16 cellular contexts compared by ENCODE assay signal in the genomic region with DNA sequence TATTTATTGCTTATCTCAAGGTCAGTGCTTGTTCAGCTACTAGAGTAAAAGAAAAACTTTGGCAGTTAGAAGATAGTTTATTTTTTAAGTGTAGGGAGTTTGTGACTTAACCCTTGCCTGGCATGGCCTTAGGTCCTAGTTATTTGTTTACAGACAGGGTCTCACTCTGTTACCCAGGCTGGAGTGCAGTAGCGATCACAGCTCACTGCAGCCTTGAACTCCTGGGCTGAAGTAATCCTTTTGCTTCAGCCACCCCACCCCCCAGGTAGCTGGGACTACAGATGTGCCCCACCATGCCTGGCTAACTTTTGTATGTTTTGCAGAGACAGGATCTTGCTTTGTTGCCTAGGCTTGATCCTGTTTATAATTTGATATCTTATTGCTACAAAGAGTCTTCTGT. TPM values are rescaled to one million over a fixed set of nuclear protein-coding genes. Genes with fewer than 3 reads are reported as not detected.
DNase-seq lines count a peak whose midpoint lies in the region; ATAC-seq and TF ChIP-seq lines count a peak whose summit lies in the region.
"Had no signal": no experiment of that assay in that cellular context is flagged by ENCODE, and none has a peak within 500 bp of the region (broad histone marks: within the 10 kb centered on the region; RNA-seq: fewer than 3 reads in every experiment).

No MANE protein-coding gene starts in this region.

- TF ChIP-seq CTCF in SK-N-SH (IDR thresholded peaks at IDR 0.05) (no peak), RWPE1 (conservative IDR thresholded peaks at IDR 0.05; ENCODE audit: low read depth) (no peak), fibroblast of lung (conservative IDR thresholded peaks at IDR 0.05 in 1 of 2, IDR thresholded peaks at IDR 0.05 in 1 of 2; ENCODE audit: low read depth in 1 of 2, low read length in 2 of 2) (no peak), type B pancreatic cell (conservative IDR thresholded peaks at IDR 0.05) (no peak)

- peaks cover 22% of the 10 kb centered on the region for H3K4me1 Mint-ChIP-seq in type B pancreatic cell (ENCODE audit: unreplicated experiment)

- H2AFZ ChIP-seq in SK-N-SH (ENCODE audit: low read depth) (peak overlapping the region; percentile 14; the same call in 1 of the 2 replicates), fibroblast of lung (ENCODE audit: low read length) (peak overlapping the region; percentile 24)

- peak overlapping the region; percentile 87 to 94; a peak in 3 of 4 replicates for H3K27ac ChIP-seq in SK-N-SH (ENCODE audit: low read depth in 2 of 2, low read length in 1 of 2)
- peak overlapping the region; percentile 47; the same call in 1 of the 2 replicates for H3K27ac ChIP-seq in RWPE1
- H3K27ac ChIP-seq in fibroblast of lung (ENCODE audit: insufficient read depth, low read length), result peak overlapping the region; percentile 81
- H3K27ac ChIP-seq: colonic mucosa, prostate gland, SJCRH30 had no signal

- TF ChIP-seq RAD21 in SK-N-SH (IDR thresholded peaks at IDR 0.05; ENCODE audit: low read length), result no peak

- H3K36me3 ChIP-seq in SK-N-SH (replicated peaks in 1 of 2; ENCODE audit: control insufficient read depth in 1 of 2, insufficient read depth in 2 of 2, low read length in 1 of 2) (peaks cover 14 to 29% of the 10 kb centered on the region in 2 experiments), fibroblast of lung (ENCODE audit: control insufficient read depth, insufficient read depth, low read length) (no peaks in the 10 kb centered on the region)
- H3K36me3 ChIP-seq: colonic mucosa, prostate gland had no signal

- H3K79me2 ChIP-seq in SK-N-SH (ENCODE audit: insufficient read depth) (peaks cover 91% of the 10 kb centered on the region), fibroblast of lung (ENCODE audit: control insufficient read depth, insufficient read depth, low read length) (peaks cover 84% of the 10 kb centered on the region)

- H3K27me3 ChIP-seq in SK-N-SH (ENCODE audit: insufficient read depth) (no peaks in the 10 kb centered on the region), fibroblast of lung (ENCODE audit: control insufficient read depth, insufficient read depth, low read length) (no peaks in the 10 kb centered on the region)
- H3K27me3 ChIP-seq: colonic mucosa, SJCRH30 had no signal

- no peaks in the 10 kb centered on the region for H3K9me3 Mint-ChIP-seq in type B pancreatic cell

- DNase-seq in SK-N-SH (no peak), RWPE1 (ENCODE audit: low spot score) (no peak), fibroblast of lung (ENCODE audit: low read depth in 2 of 2) (no peak), type B pancreatic cell (ENCODE audit: extremely low spot score, unreplicated experiment) (no peak), SKM-1 treated with dmso at 0.1 percent for 144 hours (lab: John Stamatoyannopoulos, UW; ENCODE audit: unreplicated experiment) (no peak)
- no peak for DNase-seq in activated CD4-positive, alpha-beta T cell treated with anti-CD3 and anti-CD28 coated beads, Interleukin-2, amount 50 U/mL, for 1 hour
- DNase-seq: activated CD8-positive, alpha-beta memory T cell treated with anti-CD3 and anti-CD28 coated beads for 24 hours; amygdala; colonic mucosa; erythroblast; left cardiac atrium; SJCRH30 had no signal

- CTCF ChIA-PET in SK-N-SH (lab: Yijun Ruan, JAX), result interaction anchor here (1.7 to 2.7 kb wide), 3 partner anchors 48 to 477 kb away, joined by 3 to 9 read pairs (median 6); no protein-coding TSS in a partner anchor
- CTCF ChIA-PET in RWPE1 (lab: Yijun Ruan, JAX), result no interaction called here

- H3K9me3 ChIP-seq in SK-N-SH (no peaks in the 10 kb centered on the region), fibroblast of lung (ENCODE audit: control insufficient read depth, insufficient read depth, low read depth, low read length) (no peaks in the 10 kb centered on the region)
- H3K9me3 ChIP-seq: colonic mucosa, prostate gland had no signal

- H3F3A ChIP-seq in SK-N-SH (replicated peaks; ENCODE audit: insufficient read depth), result peaks cover 25% of the 10 kb centered on the region

- peak overlapping the region; percentile 15 for H3K4me3 Mint-ChIP-seq in type B pancreatic cell

- no peaks in the 10 kb centered on the region for H3K27me3 Mint-ChIP-seq in type B pancreatic cell

- TF ChIP-seq EP300 in SK-N-SH (IDR thresholded peaks at IDR 0.05; ENCODE audit: borderline replicate concordance in 1 of 2, low read depth in 1 of 2, low read length in 1 of 2), result no peak

- 83% methylated on average over 1 of the region's 1 CpG for WGBS in SK-N-SH (ENCODE audit: low lambda C conversion rate)

- H3K9ac ChIP-seq in SK-N-SH (peak overlapping the region; percentile 19; the same call in 1 of the 2 replicates), fibroblast of lung (ENCODE audit: insufficient read depth, low read length) (no peak overlapping the region)

- no peak for ATAC-seq in SK-N-SH treated with all-trans-retinoic acid at 6 μM for 48 hours
- ATAC-seq in HG02759 (IDR thresholded peaks at IDR 0.05; ENCODE audit: unreplicated experiment), result no peak
- ATAC-seq: left cardiac atrium had no signal

- peak overlapping the region; percentile 23 for H3K27ac Mint-ChIP-seq in type B pancreatic cell
- H3K27ac Mint-ChIP-seq: activated T-helper 2 cell treated with anti-CD3 and anti-CD28 coated beads, Interferon-gamma antibody, Interleukin-2, Interleukin-4, amounts not matched to agents 10 μg/mL and 5 μg/mL and 100 μg/mL, durations not matched to agents 14 hours and 24 hours and 36 hours had no signal

- POLR2A ChIA-PET in SK-N-SH (lab: Yijun Ruan, JAX), result no interaction called here
- POLR2A ChIA-PET in RWPE1 (lab: Yijun Ruan, JAX; ENCODE audit: low non-redundant PET), result no interaction called here

- H3K4me1 ChIP-seq in SK-N-SH (ENCODE audit: control insufficient read depth in 1 of 2, insufficient read depth in 2 of 2, low read depth in 1 of 2, low read length in 1 of 2) (peaks cover 23 to 25% of the 10 kb centered on the region in 2 experiments), fibroblast of lung (ENCODE audit: control insufficient read depth, extremely low read depth, insufficient read depth, low read length) (peaks cover 13% of the 10 kb centered on the region)
- H3K4me1 ChIP-seq: colonic mucosa, prostate gland had no signal

- H3K9me2 ChIP-seq in SK-N-SH, result no peaks in the 10 kb centered on the region

- H4K20me1 ChIP-seq in SK-N-SH (ENCODE audit: insufficient read depth), result peaks cover 22% of the 10 kb centered on the region; the same call in 1 of the 2 replicates
- no peaks in the 10 kb centered on the region for H4K20me1 ChIP-seq in fibroblast of lung (ENCODE audit: control insufficient read depth, extremely low read depth, insufficient read depth, low read length)

- H3K4me3 ChIP-seq in SK-N-SH (ENCODE audit: low read depth in 2 of 2, low read length in 1 of 2) (no peak overlapping the region), fibroblast of lung (replicated peaks in 1 of 4; ENCODE audit: control extremely low read depth in 1 of 4, insufficient read depth in 1 of 4, low read depth in 3 of 4, low read length in 4 of 4) (peak overlapping the region in 1 of 4 experiments; percentile 9)
- H3K4me3 ChIP-seq: colonic mucosa, prostate gland, SJCRH30 had no signal

- H3K4me2 ChIP-seq in SK-N-SH (peak overlapping the region; percentile 97), fibroblast of lung (ENCODE audit: extremely low read depth, insufficient read depth, low read length) (peak overlapping the region; percentile 70)

- peaks cover 15% of the 10 kb centered on the region for H3K36me3 Mint-ChIP-seq in type B pancreatic cell

TF ChIP-seq in SK-N-SH, 30 proteins besides CTCF, POLR2A, EP300 and RAD21 (continues in another document):
- no peak for TF ChIP-seq SMC3 (IDR thresholded peaks at IDR 0.05; ENCODE audit: low read depth, low read length)

TF ChIP-seq in SK-N-SH treated with all-trans-retinoic acid at 6 μM for 48 hours, 23 proteins besides CTCF, POLR2A, EP300 and RAD21 (continues in another document):
- TF ChIP-seq, protein P1, sequence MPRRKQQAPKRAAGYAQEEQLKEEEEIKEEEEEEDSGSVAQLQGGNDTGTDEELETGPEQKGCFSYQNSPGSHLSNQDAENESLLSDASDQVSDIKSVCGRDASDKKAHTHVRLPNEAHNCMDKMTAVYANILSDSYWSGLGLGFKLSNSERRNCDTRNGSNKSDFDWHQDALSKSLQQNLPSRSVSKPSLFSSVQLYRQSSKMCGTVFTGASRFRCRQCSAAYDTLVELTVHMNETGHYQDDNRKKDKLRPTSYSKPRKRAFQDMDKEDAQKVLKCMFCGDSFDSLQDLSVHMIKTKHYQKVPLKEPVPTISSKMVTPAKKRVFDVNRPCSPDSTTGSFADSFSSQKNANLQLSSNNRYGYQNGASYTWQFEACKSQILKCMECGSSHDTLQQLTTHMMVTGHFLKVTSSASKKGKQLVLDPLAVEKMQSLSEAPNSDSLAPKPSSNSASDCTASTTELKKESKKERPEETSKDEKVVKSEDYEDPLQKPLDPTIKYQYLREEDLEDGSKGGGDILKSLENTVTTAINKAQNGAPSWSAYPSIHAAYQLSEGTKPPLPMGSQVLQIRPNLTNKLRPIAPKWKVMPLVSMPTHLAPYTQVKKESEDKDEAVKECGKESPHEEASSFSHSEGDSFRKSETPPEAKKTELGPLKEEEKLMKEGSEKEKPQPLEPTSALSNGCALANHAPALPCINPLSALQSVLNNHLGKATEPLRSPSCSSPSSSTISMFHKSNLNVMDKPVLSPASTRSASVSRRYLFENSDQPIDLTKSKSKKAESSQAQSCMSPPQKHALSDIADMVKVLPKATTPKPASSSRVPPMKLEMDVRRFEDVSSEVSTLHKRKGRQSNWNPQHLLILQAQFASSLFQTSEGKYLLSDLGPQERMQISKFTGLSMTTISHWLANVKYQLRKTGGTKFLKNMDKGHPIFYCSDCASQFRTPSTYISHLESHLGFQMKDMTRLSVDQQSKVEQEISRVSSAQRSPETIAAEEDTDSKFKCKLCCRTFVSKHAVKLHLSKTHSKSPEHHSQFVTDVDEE (CRISPR knock-in tag; IDR thresholded peaks at IDR 0.05), result no peak
- no peak for TF ChIP-seq TOX (CRISPR knock-in tag; IDR thresholded peaks at IDR 0.05; ENCODE audit: borderline replicate concordance)
- TF ChIP-seq ISL1 (CRISPR knock-in tag; IDR thresholded peaks at IDR 0.05), result no peak
- no peak for TF ChIP-seq PPARA (CRISPR knock-in tag; IDR thresholded peaks at IDR 0.05; ENCODE audit: borderline replicate concordance)

RNA-seq across cellular contexts. Expression of gene ANLN, which starts 4.2 kb away (rescaled TPM):
- polyA plus RNA-seq in SK-N-SH (2012; rRNA removed), result 17.1 and 21.2 TPM in 2 replicates
- polyA plus RNA-seq in SK-N-SH (2012; cell fraction: cytosol; rRNA removed), result 10.0 and 12.1 TPM in 2 replicates
- polyA plus RNA-seq in SK-N-SH (2012; cell fraction: nucleus; rRNA removed), result 62.9 and 95.4 TPM in 2 replicates
- total RNA-seq in fibroblast of lung, result 6.2 and 21.5 TPM in 2 replicates
- polyA plus RNA-seq in fibroblast of lung, result 25.3 and 93.2 TPM in 2 replicates
- polyA plus RNA-seq in fibroblast of lung (2012), result 23.3 and 82.8 TPM in 2 replicates
- polyA minus RNA-seq in fibroblast of lung (ENCODE audit: low replicate concordance), result 26.8 and 125 TPM in 2 replicates
- total RNA-seq in type B pancreatic cell (ENCODE audit: low replicate concordance), result 23.8 and 68.3 TPM in 2 replicates
